ENCODE assay signal across 1 cellular context in the genomic region with DNA sequence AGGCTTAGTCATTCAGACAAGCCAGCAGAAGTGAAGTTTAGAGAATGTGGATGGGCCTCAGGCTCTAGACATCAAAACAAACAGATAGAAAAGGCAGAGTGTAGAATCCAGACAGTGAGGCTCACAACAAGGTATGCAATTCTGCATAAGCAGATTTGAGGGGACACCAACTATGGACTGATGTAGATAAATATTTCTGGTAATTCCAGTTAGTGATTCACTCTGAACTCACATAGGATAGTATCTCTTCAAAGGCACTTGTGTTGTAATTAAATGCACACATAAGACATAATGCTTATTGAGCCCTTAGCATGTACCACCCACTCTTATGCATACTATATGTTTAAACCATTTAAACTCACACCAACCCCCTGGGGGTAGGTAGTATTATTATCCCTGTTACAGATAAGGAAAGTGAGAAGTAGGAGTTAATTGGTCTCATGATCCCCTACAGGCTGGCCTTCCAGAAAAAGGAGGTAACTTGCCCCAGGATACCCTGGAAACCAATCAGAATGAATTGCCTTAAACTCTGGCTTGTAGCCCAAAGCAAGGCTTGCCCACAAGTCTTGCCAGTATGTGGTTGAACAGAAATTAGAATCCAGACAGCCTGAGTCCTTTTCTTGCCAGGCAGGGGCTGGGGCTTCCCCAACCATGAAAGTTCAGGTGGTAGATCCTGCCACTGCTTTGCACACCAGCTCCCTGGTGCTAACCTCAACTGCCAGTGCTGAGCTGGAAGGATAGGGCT.
TF ChIP-seq lines count a peak whose summit lies in the region.

No MANE protein-coding gene starts in this region.

TF ChIP-seq in H1, 55 proteins besides CTCF, POLR2A, EP300 and RAD21:
- no peak for TF ChIP-seq POLR2AphosphoS5 (IDR thresholded peaks at IDR 0.05; ENCODE audit: low read depth, low read length)
- TF ChIP-seq, protein P1, sequence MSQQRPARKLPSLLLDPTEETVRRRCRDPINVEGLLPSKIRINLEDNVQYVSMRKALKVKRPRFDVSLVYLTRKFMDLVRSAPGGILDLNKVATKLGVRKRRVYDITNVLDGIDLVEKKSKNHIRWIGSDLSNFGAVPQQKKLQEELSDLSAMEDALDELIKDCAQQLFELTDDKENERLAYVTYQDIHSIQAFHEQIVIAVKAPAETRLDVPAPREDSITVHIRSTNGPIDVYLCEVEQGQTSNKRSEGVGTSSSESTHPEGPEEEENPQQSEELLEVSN (IDR thresholded peaks at IDR 0.05): no peak
- TF ChIP-seq KDM1A (IDR thresholded peaks at IDR 0.05; ENCODE audit: borderline replicate concordance, low read length): no peak
- no peak for TF ChIP-seq JUN (IDR thresholded peaks at IDR 0.05; ENCODE audit: low read depth, low read length)
- TF ChIP-seq, protein P2, sequence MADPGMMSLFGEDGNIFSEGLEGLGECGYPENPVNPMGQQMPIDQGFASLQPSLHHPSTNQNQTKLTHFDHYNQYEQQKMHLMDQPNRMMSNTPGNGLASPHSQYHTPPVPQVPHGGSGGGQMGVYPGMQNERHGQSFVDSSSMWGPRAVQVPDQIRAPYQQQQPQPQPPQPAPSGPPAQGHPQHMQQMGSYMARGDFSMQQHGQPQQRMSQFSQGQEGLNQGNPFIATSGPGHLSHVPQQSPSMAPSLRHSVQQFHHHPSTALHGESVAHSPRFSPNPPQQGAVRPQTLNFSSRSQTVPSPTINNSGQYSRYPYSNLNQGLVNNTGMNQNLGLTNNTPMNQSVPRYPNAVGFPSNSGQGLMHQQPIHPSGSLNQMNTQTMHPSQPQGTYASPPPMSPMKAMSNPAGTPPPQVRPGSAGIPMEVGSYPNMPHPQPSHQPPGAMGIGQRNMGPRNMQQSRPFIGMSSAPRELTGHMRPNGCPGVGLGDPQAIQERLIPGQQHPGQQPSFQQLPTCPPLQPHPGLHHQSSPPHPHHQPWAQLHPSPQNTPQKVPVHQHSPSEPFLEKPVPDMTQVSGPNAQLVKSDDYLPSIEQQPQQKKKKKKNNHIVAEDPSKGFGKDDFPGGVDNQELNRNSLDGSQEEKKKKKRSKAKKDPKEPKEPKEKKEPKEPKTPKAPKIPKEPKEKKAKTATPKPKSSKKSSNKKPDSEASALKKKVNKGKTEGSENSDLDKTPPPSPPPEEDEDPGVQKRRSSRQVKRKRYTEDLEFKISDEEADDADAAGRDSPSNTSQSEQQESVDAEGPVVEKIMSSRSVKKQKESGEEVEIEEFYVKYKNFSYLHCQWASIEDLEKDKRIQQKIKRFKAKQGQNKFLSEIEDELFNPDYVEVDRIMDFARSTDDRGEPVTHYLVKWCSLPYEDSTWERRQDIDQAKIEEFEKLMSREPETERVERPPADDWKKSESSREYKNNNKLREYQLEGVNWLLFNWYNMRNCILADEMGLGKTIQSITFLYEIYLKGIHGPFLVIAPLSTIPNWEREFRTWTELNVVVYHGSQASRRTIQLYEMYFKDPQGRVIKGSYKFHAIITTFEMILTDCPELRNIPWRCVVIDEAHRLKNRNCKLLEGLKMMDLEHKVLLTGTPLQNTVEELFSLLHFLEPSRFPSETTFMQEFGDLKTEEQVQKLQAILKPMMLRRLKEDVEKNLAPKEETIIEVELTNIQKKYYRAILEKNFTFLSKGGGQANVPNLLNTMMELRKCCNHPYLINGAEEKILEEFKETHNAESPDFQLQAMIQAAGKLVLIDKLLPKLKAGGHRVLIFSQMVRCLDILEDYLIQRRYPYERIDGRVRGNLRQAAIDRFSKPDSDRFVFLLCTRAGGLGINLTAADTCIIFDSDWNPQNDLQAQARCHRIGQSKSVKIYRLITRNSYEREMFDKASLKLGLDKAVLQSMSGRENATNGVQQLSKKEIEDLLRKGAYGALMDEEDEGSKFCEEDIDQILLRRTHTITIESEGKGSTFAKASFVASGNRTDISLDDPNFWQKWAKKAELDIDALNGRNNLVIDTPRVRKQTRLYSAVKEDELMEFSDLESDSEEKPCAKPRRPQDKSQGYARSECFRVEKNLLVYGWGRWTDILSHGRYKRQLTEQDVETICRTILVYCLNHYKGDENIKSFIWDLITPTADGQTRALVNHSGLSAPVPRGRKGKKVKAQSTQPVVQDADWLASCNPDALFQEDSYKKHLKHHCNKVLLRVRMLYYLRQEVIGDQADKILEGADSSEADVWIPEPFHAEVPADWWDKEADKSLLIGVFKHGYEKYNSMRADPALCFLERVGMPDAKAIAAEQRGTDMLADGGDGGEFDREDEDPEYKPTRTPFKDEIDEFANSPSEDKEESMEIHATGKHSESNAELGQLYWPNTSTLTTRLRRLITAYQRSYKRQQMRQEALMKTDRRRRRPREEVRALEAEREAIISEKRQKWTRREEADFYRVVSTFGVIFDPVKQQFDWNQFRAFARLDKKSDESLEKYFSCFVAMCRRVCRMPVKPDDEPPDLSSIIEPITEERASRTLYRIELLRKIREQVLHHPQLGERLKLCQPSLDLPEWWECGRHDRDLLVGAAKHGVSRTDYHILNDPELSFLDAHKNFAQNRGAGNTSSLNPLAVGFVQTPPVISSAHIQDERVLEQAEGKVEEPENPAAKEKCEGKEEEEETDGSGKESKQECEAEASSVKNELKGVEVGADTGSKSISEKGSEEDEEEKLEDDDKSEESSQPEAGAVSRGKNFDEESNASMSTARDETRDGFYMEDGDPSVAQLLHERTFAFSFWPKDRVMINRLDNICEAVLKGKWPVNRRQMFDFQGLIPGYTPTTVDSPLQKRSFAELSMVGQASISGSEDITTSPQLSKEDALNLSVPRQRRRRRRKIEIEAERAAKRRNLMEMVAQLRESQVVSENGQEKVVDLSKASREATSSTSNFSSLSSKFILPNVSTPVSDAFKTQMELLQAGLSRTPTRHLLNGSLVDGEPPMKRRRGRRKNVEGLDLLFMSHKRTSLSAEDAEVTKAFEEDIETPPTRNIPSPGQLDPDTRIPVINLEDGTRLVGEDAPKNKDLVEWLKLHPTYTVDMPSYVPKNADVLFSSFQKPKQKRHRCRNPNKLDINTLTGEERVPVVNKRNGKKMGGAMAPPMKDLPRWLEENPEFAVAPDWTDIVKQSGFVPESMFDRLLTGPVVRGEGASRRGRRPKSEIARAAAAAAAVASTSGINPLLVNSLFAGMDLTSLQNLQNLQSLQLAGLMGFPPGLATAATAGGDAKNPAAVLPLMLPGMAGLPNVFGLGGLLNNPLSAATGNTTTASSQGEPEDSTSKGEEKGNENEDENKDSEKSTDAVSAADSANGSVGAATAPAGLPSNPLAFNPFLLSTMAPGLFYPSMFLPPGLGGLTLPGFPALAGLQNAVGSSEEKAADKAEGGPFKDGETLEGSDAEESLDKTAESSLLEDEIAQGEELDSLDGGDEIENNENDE (IDR thresholded peaks at IDR 0.05; ENCODE audit: insufficient replicate concordance, low read length): no peak
- no peak for TF ChIP-seq CBX5 (IDR thresholded peaks at IDR 0.05; ENCODE audit: low read depth, low read length)
- no peak for TF ChIP-seq KDM5A (IDR thresholded peaks at IDR 0.05; ENCODE audit: low read length)
- TF ChIP-seq CREB1 (IDR thresholded peaks at IDR 0.05): no peak
- TF ChIP-seq HDAC6 (IDR thresholded peaks at IDR 0.05; ENCODE audit: low read depth, low read length): no peak
- TF ChIP-seq, protein P3, sequence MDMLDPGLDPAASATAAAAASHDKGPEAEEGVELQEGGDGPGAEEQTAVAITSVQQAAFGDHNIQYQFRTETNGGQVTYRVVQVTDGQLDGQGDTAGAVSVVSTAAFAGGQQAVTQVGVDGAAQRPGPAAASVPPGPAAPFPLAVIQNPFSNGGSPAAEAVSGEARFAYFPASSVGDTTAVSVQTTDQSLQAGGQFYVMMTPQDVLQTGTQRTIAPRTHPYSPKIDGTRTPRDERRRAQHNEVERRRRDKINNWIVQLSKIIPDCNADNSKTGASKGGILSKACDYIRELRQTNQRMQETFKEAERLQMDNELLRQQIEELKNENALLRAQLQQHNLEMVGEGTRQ (IDR thresholded peaks at IDR 0.05; ENCODE audit: low read length): no peak
- TF ChIP-seq POU5F1 (IDR thresholded peaks at IDR 0.05; ENCODE audit: low read depth, low read length): no peak
- no peak for TF ChIP-seq BACH1 (IDR thresholded peaks at IDR 0.05; ENCODE audit: low read length)
- TF ChIP-seq YY1 (IDR thresholded peaks at IDR 0.05; ENCODE audit: low read depth, low read length): no peak
- TF ChIP-seq SIRT6 (IDR thresholded peaks at IDR 0.05; ENCODE audit: low read length): no peak
- no peak for TF ChIP-seq BRCA1 (IDR thresholded peaks at IDR 0.05; ENCODE audit: low read depth, low read length)
- no peak for TF ChIP-seq SAP30 (IDR thresholded peaks at IDR 0.05; ENCODE audit: insufficient read depth, insufficient replicate concordance, low read length)
- no peak for TF ChIP-seq MAFK (IDR thresholded peaks at IDR 0.05; ENCODE audit: low read depth, low read length)
- TF ChIP-seq TAF7 (optimal IDR thresholded peaks at IDR 0.05; ENCODE audit: borderline replicate concordance, low read depth, low read length): no peak
